ENCODE assay signal across 14 cellular contexts in genomic region chr1:62045579-62045978, GRCh38.
DNase-seq lines count a peak whose midpoint lies in the region; ATAC-seq, FAIRE-seq and TF ChIP-seq lines count a peak whose summit lies in the region.
"Had no signal": no experiment of that assay in that cellular context is flagged by ENCODE, and none has a peak within 500 bp of the region (broad histone marks: within the 10 kb centered on the region; RNA-seq: fewer than 3 reads in every experiment).

No MANE protein-coding gene starts in this region.

- CTCF ChIA-PET in K562 (lab: Yijun Ruan, JAX; ENCODE audit: low intra/inter-chr PET ratio): no interaction called here

- intact Hi-C loops in K562 (cut with micrococcal nuclease): no loop called here
- intact Hi-C loops in spleen (cut with DNase I; ENCODE audit: low total_unique reads): no loop called here

- H3K79me2 ChIP-seq in K562 (ENCODE audit: control insufficient read depth, insufficient read depth, low read length): no peaks in the 10 kb centered on the region

- no peaks in the 10 kb centered on the region for H3K9me3 Mint-ChIP-seq in mesothelial cell of epicardium
- H3K9me3 Mint-ChIP-seq: activated naive CD4-positive, alpha-beta T cell treated with anti-CD3 and anti-CD28 coated beads, Interleukin-2, amount 10 ng/mL, durations not matched to agents 7 days and 5 days had no signal

- peaks cover 14% of the 10 kb centered on the region for H3K4me1 Mint-ChIP-seq in mesothelial cell of epicardium
- H3K4me1 Mint-ChIP-seq: activated naive CD4-positive, alpha-beta T cell treated with anti-CD3 and anti-CD28 coated beads, Interleukin-2, amount 10 ng/mL, durations not matched to agents 7 days and 5 days had no signal

- FAIRE-seq in K562 (lab: Jason Lieb, UNC): no peak
- FAIRE-seq: endothelial cell of umbilical vein had no signal

- no peak overlapping the region for H3K4me3 Mint-ChIP-seq in mesothelial cell of epicardium
- H3K4me3 Mint-ChIP-seq: activated naive CD4-positive, alpha-beta T cell treated with anti-CD3 and anti-CD28 coated beads, Interleukin-2, amount 10 ng/mL, durations not matched to agents 7 days and 5 days had no signal

- no peak for TF ChIP-seq CTCF in K562 (IDR thresholded peaks at IDR 0.05 in 2 of 3, conservative IDR thresholded peaks at IDR 0.05 in 1 of 3; ENCODE audit: insufficient read depth in 2 of 3, low read depth in 1 of 3, low read length in 3 of 3)
- TF ChIP-seq CTCF in mesothelial cell of epicardium (IDR thresholded peaks at IDR 0.05; ENCODE audit: unreplicated experiment): no peak
- TF ChIP-seq CTCF in spleen (IDR thresholded peaks at IDR 0.05 in 8 of 11, conservative IDR thresholded peaks at IDR 0.05 in 3 of 11): no peak
- TF ChIP-seq CTCF in GM20000 (IDR thresholded peaks at IDR 0.05; ENCODE audit: extremely low read depth, missing control alignments): no peak

- 0% methylated on average over 6 of the region's 6 CpGs for WGBS in K562 (ENCODE audit: insufficient coverage, low coverage, missing lambda C conversion rate)
- 36 to 40% (median 37%) methylated on average over 6 of the region's 6 CpGs for WGBS in spleen, 5 donors

- H3K27me3 Mint-ChIP-seq in mesothelial cell of epicardium (ENCODE audit: low read depth): no peaks in the 10 kb centered on the region
- H3K27me3 Mint-ChIP-seq: activated naive CD4-positive, alpha-beta T cell treated with anti-CD3 and anti-CD28 coated beads, Interleukin-2, amount 10 ng/mL, durations not matched to agents 7 days and 5 days had no signal

- TF ChIP-seq EP300 in K562 (IDR thresholded peaks at IDR 0.05; ENCODE audit: low read length): no peak

- H3K9me1 ChIP-seq in K562 (ENCODE audit: control insufficient read depth, insufficient read depth, low read length): no peaks in the 10 kb centered on the region

- peaks cover 13% of the 10 kb centered on the region for H3K36me3 Mint-ChIP-seq in mesothelial cell of epicardium
- H3K36me3 Mint-ChIP-seq: activated naive CD4-positive, alpha-beta T cell treated with anti-CD3 and anti-CD28 coated beads, Interleukin-2, amount 10 ng/mL, durations not matched to agents 7 days and 5 days had no signal

- POLR2A ChIA-PET in K562 (lab: Yijun Ruan, JAX): no interaction called here

- TF ChIP-seq RAD21 in K562 (CRISPR knock-in tag; conservative IDR thresholded peaks at IDR 0.05 in 1 of 2, IDR thresholded peaks at IDR 0.05 in 1 of 2): no peak

- H3K9ac ChIP-seq in K562 (ENCODE audit: insufficient read depth in 1 of 2, low read depth in 2 of 2, low read length in 2 of 2): no peak overlapping the region

- H3K27me3 ChIP-seq in K562 (ENCODE audit: control insufficient read depth in 2 of 2, insufficient read depth in 2 of 2, low read length in 2 of 2) (no peaks in the 10 kb centered on the region; a peak in 2 of 5 replicates), spleen (replicated peaks in 1 of 7) (no peaks in the 10 kb centered on the region), HAP-1 (ENCODE audit: low read depth) (no peaks in the 10 kb centered on the region)

- H3K9me3 ChIP-seq in K562 (replicated peaks; ENCODE audit: control insufficient read depth, insufficient read depth, low read depth, low read length): no peaks in the 10 kb centered on the region
- no peaks in the 10 kb centered on the region for H3K9me3 ChIP-seq in spleen
- no peaks in the 10 kb centered on the region for H3K9me3 ChIP-seq in HAP-1

- ATAC-seq in K562 (no peak), GM19035 (IDR thresholded peaks at IDR 0.05; ENCODE audit: unreplicated experiment) (no peak)
- ATAC-seq: activated CD4-positive, CD25-positive, alpha-beta regulatory T cell treated with anti-CD3 and anti-CD28 coated beads, Interleukin-2, amount 50 U/mL, for 24 hours had no signal

- H4K20me1 ChIP-seq in K562 (replicated peaks; ENCODE audit: control insufficient read depth, insufficient read depth, low read length): no peaks in the 10 kb centered on the region

- H2AFZ ChIP-seq in K562 (ENCODE audit: low read depth, low read length): no peak overlapping the region

- in situ Hi-C loops in K562 (cut with MboI): no loop called here
- in situ Hi-C loops in HAP-1 (cut with MboI; ENCODE audit: low sequenced_read_pairs): no loop called here

- H3K4me1 ChIP-seq in K562 (replicated peaks in 1 of 2; ENCODE audit: control insufficient read depth in 2 of 2, insufficient read depth in 2 of 2, low read length in 2 of 2): no peaks in the 10 kb centered on the region
- H3K4me1 ChIP-seq in spleen: no peaks in the 10 kb centered on the region
- H3K4me1 ChIP-seq in HAP-1: peaks cover 4% of the 10 kb centered on the region; the same call in 1 of the 2 replicates

- TF ChIP-seq POLR2A in K562 (conservative IDR thresholded peaks at IDR 0.05): no peak
- no peak for TF ChIP-seq POLR2A in spleen (IDR thresholded peaks at IDR 0.05)

- BruUV-seq in K562 (replicated peaks; lab: Mats Ljungman, UMichigan): no TSS peak

- DNase-seq in EH (ENCODE audit: low read depth): peak; percentile 2
- DNase-seq in NCI-H146 treated with DMSO at 0.1 percent for 48 hours (lab: John Stamatoyannopoulos, UW; ENCODE audit: unreplicated experiment): peak; percentile 13
- peak; percentile 3 to 16 (median 10) for DNase-seq in K562 (ENCODE audit: extremely low read depth in 1 of 4, low spot score in 3 of 4)
- DNase-seq in mesothelial cell of epicardium (ENCODE audit: low spot score in 2 of 2, unreplicated experiment in 2 of 2): no peak
- DNase-seq in spleen: no peak
- DNase-seq in GM20000 (ENCODE audit: low spot score): no peak
- no peak for DNase-seq in HAP-1 (ENCODE audit: low spot score in 2 of 2)
- DNase-seq: activated naive CD4-positive, alpha-beta T cell treated with anti-CD3 and anti-CD28 coated beads, Interleukin-2, amount 10 ng/mL, durations not matched to agents 7 days and 5 days; DND-41; left cardiac atrium; posterior cingulate gyrus had no signal

- no peak overlapping the region for H3K4me2 ChIP-seq in K562 (ENCODE audit: insufficient read depth, low read length)

- H3K27ac ChIP-seq in K562 (ENCODE audit: extremely low read depth, low read depth, low read length): no peak overlapping the region
- H3K27ac ChIP-seq in spleen: no peak overlapping the region

- peak overlapping the region; percentile 64 for H3K27ac Mint-ChIP-seq in mesothelial cell of epicardium
- H3K27ac Mint-ChIP-seq: activated naive CD4-positive, alpha-beta T cell treated with anti-CD3 and anti-CD28 coated beads, Interleukin-2, amount 10 ng/mL, durations not matched to agents 7 days and 5 days had no signal

- H3K4me3 ChIP-seq in K562 (no peak overlapping the region), spleen (no peak overlapping the region), HAP-1 (no peak overlapping the region)

- H3K36me3 ChIP-seq in K562 (ENCODE audit: control insufficient read depth, insufficient read depth, low read length): no peaks in the 10 kb centered on the region
- peaks cover 0 to 3% (median 0%) of the 10 kb centered on the region in 6 donors for H3K36me3 ChIP-seq in spleen
- H3K36me3 ChIP-seq in HAP-1 (replicated peaks): no peaks in the 10 kb centered on the region

TF ChIP-seq in K562, 482 proteins besides CTCF, POLR2A, EP300 and RAD21:
- TF ChIP-seq FOSL1 (tag; conservative IDR thresholded peaks at IDR 0.05) (no peak), MAFF (IDR thresholded peaks at IDR 0.05; ENCODE audit: low read length) (peak; percentile 41; the same call in 1 of the 2 replicates), MAFG (tag; conservative IDR thresholded peaks at IDR 0.05) (peak; percentile 68), ZNF12 (CRISPR knock-in tag; IDR thresholded peaks at IDR 0.05) (no peak), C11orf30 (IDR thresholded peaks at IDR 0.05; ENCODE audit: low read depth) (peak; percentile 50), HLTF (IDR thresholded peaks at IDR 0.05) (no peak), MYNN (IDR thresholded peaks at IDR 0.05) (no peak), MYNN (CRISPR knock-in tag; IDR thresholded peaks at IDR 0.05) (no peak), NFE2 (IDR thresholded peaks at IDR 0.05; ENCODE audit: low read depth) (peak; percentile 61), PKNOX1 (IDR thresholded peaks at IDR 0.05) (no peak), POLR2AphosphoS2 (IDR thresholded peaks at IDR 0.05; ENCODE audit: low read length) (no peak), ZNF316 (IDR thresholded peaks at IDR 0.05) (peak; percentile 25; the same call in 1 of the 2 replicates), ETV1 (tag; conservative IDR thresholded peaks at IDR 0.05; ENCODE audit: low read depth) (no peak), MAFK (IDR thresholded peaks at IDR 0.05; ENCODE audit: low read length) (peak; percentile 24; the same call in 1 of the 2 replicates), SMARCA4 (IDR thresholded peaks at IDR 0.05) (no peak), NFE2L1 (tag; IDR thresholded peaks at IDR 0.05; ENCODE audit: borderline replicate concordance, low read depth) (peak; percentile 30; the same call in 1 of the 2 replicates)
TF ChIP-seq in K562: peak in this region for 7.

Comparison
In these comparisons a context has a peak if more than half of its experiments do, and no peak if none do; other contexts are left out.
1. DNase-seq: peak in EH (single experiment), NCI-H146 treated with DMSO at 0.1 percent for 48 hours (single experiment) and K562 (4 of 4); none in mesothelial cell of epicardium (0 of 2), spleen (single experiment), GM20000 (single experiment) and HAP-1 (0 of 2).